Comparison of ENCODE assay signal across 1 cellular context in the genomic region with DNA sequence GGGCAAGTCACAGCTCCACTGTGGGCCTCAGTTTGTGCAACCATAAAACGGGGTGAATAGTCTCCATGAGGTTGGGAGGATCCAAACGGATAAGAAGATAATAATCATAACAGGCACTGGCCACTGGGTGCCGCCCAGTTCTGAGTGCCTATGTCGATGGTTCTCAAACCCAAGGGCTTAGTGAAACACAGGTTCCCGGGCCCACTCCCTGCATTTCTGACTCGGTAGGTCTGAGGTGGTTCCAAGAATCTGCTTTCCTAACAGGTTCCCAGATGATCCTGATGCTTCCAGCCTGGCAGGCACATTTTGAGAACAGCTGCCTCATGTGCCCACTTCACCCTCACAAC.
TF ChIP-seq lines count a peak whose summit lies in the region.

No MANE protein-coding gene starts in this region.

TF ChIP-seq in K562, 482 proteins besides CTCF, POLR2A, EP300 and RAD21:
- no peak for TF ChIP-seq TRIM24 (IDR thresholded peaks at IDR 0.05)
- peak; percentile 29 for TF ChIP-seq CBFA2T3 (IDR thresholded peaks at IDR 0.05)
TF ChIP-seq in K562: peak in this region for 1.
